ENCODE assay signal across 8 cellular contexts in the genomic region with DNA sequence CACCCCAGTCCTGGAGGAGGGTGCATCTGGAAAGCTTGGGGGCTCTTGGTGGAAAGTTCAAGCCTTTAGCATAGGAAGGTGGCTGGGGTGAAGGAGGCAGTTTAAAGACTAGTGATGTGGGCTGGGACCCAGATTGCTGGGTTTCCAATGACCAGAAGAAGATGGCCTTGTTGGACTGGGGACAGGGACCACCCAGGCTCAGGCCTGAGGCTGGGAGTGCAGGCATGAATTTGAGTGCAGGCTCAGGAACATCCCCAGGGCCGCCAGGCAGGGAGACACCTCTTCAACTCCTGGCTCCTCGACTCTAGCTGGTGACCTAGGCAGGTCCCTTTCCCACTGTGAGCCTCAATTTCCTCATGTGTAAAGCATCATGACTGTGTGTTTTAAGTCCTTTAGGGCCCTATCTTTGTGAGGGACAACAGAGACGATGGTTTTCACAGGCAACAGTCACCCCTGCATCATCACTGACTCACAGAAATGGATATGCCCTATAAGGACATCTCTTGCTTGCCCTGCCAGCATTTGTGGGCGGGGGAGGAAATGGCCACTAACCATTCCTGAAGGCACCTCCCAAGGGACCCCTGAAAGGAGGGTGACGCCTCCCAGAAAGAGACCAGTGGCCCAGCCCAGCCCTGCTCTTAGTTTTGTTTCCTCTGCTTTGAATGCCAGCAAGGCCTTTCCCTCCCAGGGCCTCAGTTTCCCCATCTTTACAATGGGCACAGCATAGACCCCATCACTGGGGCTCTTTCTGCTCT. TPM values are rescaled to one million over a fixed set of nuclear protein-coding genes. Genes with fewer than 3 reads are reported as not detected.
DNase-seq lines count a peak whose midpoint lies in the region; ATAC-seq and TF ChIP-seq lines count a peak whose summit lies in the region.

No MANE protein-coding gene starts in this region.

- peaks cover 98% of the 10 kb centered on the region for H3K4me1 Mint-ChIP-seq in activated T-cell treated with anti-CD3 and anti-CD28 coated beads, Interleukin-2, amount 50 U/mL, for 72 hours (ENCODE audit: low read depth)
- peaks cover 96% of the 10 kb centered on the region for H3K4me1 Mint-ChIP-seq in stimulated activated naive CD8-positive, alpha-beta T cell treated with anti-CD3 and anti-CD28 coated beads, Interleukin-15, Interleukin-2, amounts not matched to agents 100 ng/mL and 50 ng/mL, for 24 hours (ENCODE audit: low read depth)
- H3K4me1 Mint-ChIP-seq in glutamatergic neuron (ENCODE audit: low read depth, unreplicated experiment): no peaks in the 10 kb centered on the region

- H3K27me3 ChIP-seq in left ventricle myocardium inferior (ENCODE audit: low read depth): no peaks in the 10 kb centered on the region

- H3K9me3 Mint-ChIP-seq in activated T-cell treated with anti-CD3 and anti-CD28 coated beads, Interleukin-2, amount 50 U/mL, for 72 hours: peaks cover 0 to 2% of the 10 kb centered on the region in 2 donors
- H3K9me3 Mint-ChIP-seq in stimulated activated naive CD8-positive, alpha-beta T cell treated with anti-CD3 and anti-CD28 coated beads, Interleukin-15, Interleukin-2, amounts not matched to agents 100 ng/mL and 50 ng/mL, for 24 hours: peaks cover 4% of the 10 kb centered on the region
- no peaks in the 10 kb centered on the region for H3K9me3 Mint-ChIP-seq in glutamatergic neuron (ENCODE audit: unreplicated experiment)

- intact Hi-C loops in left ventricle myocardium inferior (cut with micrococcal nuclease): no loop called here

- no peaks in the 10 kb centered on the region for H3K9me3 ChIP-seq in left ventricle myocardium inferior (replicated peaks)

- no peaks in the 10 kb centered on the region for H3K27me3 Mint-ChIP-seq in activated T-cell treated with anti-CD3 and anti-CD28 coated beads, Interleukin-2, amount 50 U/mL, for 72 hours (ENCODE audit: low read depth)
- H3K27me3 Mint-ChIP-seq in stimulated activated naive CD8-positive, alpha-beta T cell treated with anti-CD3 and anti-CD28 coated beads, Interleukin-15, Interleukin-2, amounts not matched to agents 100 ng/mL and 50 ng/mL, for 24 hours: no peaks in the 10 kb centered on the region
- H3K27me3 Mint-ChIP-seq in glutamatergic neuron (ENCODE audit: unreplicated experiment): peaks cover 2% of the 10 kb centered on the region

- H3K4me3 ChIP-seq in left ventricle myocardium inferior: no peak overlapping the region

- peak overlapping the region; percentile 98 for H3K27ac Mint-ChIP-seq in activated T-cell treated with anti-CD3 and anti-CD28 coated beads, Interleukin-2, amount 50 U/mL, for 72 hours
- peak overlapping the region; percentile 99 for H3K27ac Mint-ChIP-seq in stimulated activated naive CD8-positive, alpha-beta T cell treated with anti-CD3 and anti-CD28 coated beads, Interleukin-15, Interleukin-2, amounts not matched to agents 100 ng/mL and 50 ng/mL, for 24 hours
- H3K27ac Mint-ChIP-seq in glutamatergic neuron (ENCODE audit: unreplicated experiment): no peak overlapping the region

- H3K36me3 ChIP-seq in left ventricle myocardium inferior: no peaks in the 10 kb centered on the region

- peak overlapping the region; percentile 81 to 82 for H3K4me3 Mint-ChIP-seq in activated T-cell treated with anti-CD3 and anti-CD28 coated beads, Interleukin-2, amount 50 U/mL, for 72 hours
- peak overlapping the region; percentile 73 for H3K4me3 Mint-ChIP-seq in stimulated activated naive CD8-positive, alpha-beta T cell treated with anti-CD3 and anti-CD28 coated beads, Interleukin-15, Interleukin-2, amounts not matched to agents 100 ng/mL and 50 ng/mL, for 24 hours
- no peak overlapping the region for H3K4me3 Mint-ChIP-seq in glutamatergic neuron (ENCODE audit: unreplicated experiment)

- DNase-seq in activated T-cell treated with anti-CD3 and anti-CD28 coated beads, Interleukin-2, amount 50 U/mL, for 72 hours: peak; percentile 70 to 77
- DNase-seq in left ventricle myocardium inferior: peak; percentile 61
- no peak for DNase-seq in glutamatergic neuron
- no peak for DNase-seq in central memory CD4-positive, alpha-beta T cell
- DNase-seq in foreskin melanocyte: no peak

- peaks cover 10 to 27% of the 10 kb centered on the region in 2 donors for H3K36me3 Mint-ChIP-seq in activated T-cell treated with anti-CD3 and anti-CD28 coated beads, Interleukin-2, amount 50 U/mL, for 72 hours (ENCODE audit: insufficient read depth in 2 of 2)
- H3K36me3 Mint-ChIP-seq in stimulated activated naive CD8-positive, alpha-beta T cell treated with anti-CD3 and anti-CD28 coated beads, Interleukin-15, Interleukin-2, amounts not matched to agents 100 ng/mL and 50 ng/mL, for 24 hours (ENCODE audit: low read depth): peaks cover 61% of the 10 kb centered on the region
- no peaks in the 10 kb centered on the region for H3K36me3 Mint-ChIP-seq in glutamatergic neuron (ENCODE audit: unreplicated experiment)

- H3K27ac ChIP-seq in left ventricle myocardium inferior (replicated peaks): peak overlapping the region; percentile 87

- peaks cover 41% of the 10 kb centered on the region for H3K4me1 ChIP-seq in left ventricle myocardium inferior

- no peak for TF ChIP-seq CTCF in left ventricle myocardium inferior (IDR thresholded peaks at IDR 0.05; ENCODE audit: borderline replicate concordance)
- TF ChIP-seq CTCF in glutamatergic neuron (IDR thresholded peaks at IDR 0.05; ENCODE audit: partially characterized antibody, unreplicated experiment): no peak

- ATAC-seq in GM18907 (IDR thresholded peaks at IDR 0.05; ENCODE audit: unreplicated experiment) (peak; percentile 60), HG03460 (IDR thresholded peaks at IDR 0.05; ENCODE audit: unreplicated experiment) (peak; percentile 51)
- ATAC-seq in activated T-cell treated with anti-CD3 and anti-CD28 coated beads, Interleukin-2, amount 50 U/mL, for 72 hours (replicated peaks in 1 of 2): peak; percentile 86 to 89

RNA-seq across cellular contexts. Expression of a gene that starts 11.1 kb away (rescaled TPM):
- 100 to 1,000 TPM; 239 to 256 TPM for total RNA-seq in activated T-cell treated with anti-CD3 and anti-CD28 coated beads, Interleukin-2, amount 50 U/mL, for 72 hours
- total RNA-seq in left ventricle myocardium inferior (6.6 TPM), glutamatergic neuron (ENCODE audit: unreplicated experiment) (1.5 TPM)

RNA-seq across cellular contexts. Expression of a gene that starts 38.7 kb away (rescaled TPM):
- total RNA-seq in activated T-cell treated with anti-CD3 and anti-CD28 coated beads, Interleukin-2, amount 50 U/mL, for 72 hours: under 1 TPM in 1 of 2 donors, not detected in 1; 0.36 TPM
- total RNA-seq in left ventricle myocardium inferior (0.16 TPM), glutamatergic neuron (ENCODE audit: unreplicated experiment) (not detected)

Comparison
In these comparisons a context has a peak if more than half of its experiments do, and no peak if none do; other contexts are left out.
1. DNase-seq: peak in activated T-cell treated with anti-CD3 and anti-CD28 coated beads, Interleukin-2, amount 50 U/mL, for 72 hours (2 of 2) and left ventricle myocardium inferior (single experiment); none in glutamatergic neuron (single experiment), central memory CD4-positive, alpha-beta T cell (single experiment) and foreskin melanocyte (single experiment).
2. RNA of a gene that starts 11.1 kb away (total RNA-seq): 239 to 256 TPM in activated T-cell treated with anti-CD3 and anti-CD28 coated beads, Interleukin-2, amount 50 U/mL, for 72 hours; 6.6 TPM in left ventricle myocardium inferior (single experiment) and 1.5 TPM in glutamatergic neuron (single experiment); every median in the first group is over 10 times any median in the second.
3. Peak in every context shown above with its lines, with median percentiles within 50 percentile points of each other: ATAC-seq.